ENCODE assay signal across 1 cellular context in genomic region chr3:64260391-64260790, GRCh38.
TF ChIP-seq lines count a peak whose summit lies in the region.

No MANE protein-coding gene starts in this region.

TF ChIP-seq in GM12878, 131 proteins besides CTCF, POLR2A, EP300 and RAD21:
- TF ChIP-seq ZNF274 (IDR thresholded peaks at IDR 0.05; ENCODE audit: insufficient read depth, insufficient read length) (no peak), KLF5 (IDR thresholded peaks at IDR 0.05; ENCODE audit: partially characterized antibody) (no peak), MLLT1 (IDR thresholded peaks at IDR 0.05) (peak; percentile 47; the same call in 1 of the 2 replicates)
